In genomic region chr18:76620326-76620813, GRCh38 we compare ENCODE assay signal across 1 cellular context.
TF ChIP-seq lines count a peak whose summit lies in the region.

No MANE protein-coding gene starts in this region.

TF ChIP-seq in GM23338, 12 proteins besides CTCF, POLR2A, EP300 and RAD21 (continued from another document):
- TF ChIP-seq, protein P1, sequence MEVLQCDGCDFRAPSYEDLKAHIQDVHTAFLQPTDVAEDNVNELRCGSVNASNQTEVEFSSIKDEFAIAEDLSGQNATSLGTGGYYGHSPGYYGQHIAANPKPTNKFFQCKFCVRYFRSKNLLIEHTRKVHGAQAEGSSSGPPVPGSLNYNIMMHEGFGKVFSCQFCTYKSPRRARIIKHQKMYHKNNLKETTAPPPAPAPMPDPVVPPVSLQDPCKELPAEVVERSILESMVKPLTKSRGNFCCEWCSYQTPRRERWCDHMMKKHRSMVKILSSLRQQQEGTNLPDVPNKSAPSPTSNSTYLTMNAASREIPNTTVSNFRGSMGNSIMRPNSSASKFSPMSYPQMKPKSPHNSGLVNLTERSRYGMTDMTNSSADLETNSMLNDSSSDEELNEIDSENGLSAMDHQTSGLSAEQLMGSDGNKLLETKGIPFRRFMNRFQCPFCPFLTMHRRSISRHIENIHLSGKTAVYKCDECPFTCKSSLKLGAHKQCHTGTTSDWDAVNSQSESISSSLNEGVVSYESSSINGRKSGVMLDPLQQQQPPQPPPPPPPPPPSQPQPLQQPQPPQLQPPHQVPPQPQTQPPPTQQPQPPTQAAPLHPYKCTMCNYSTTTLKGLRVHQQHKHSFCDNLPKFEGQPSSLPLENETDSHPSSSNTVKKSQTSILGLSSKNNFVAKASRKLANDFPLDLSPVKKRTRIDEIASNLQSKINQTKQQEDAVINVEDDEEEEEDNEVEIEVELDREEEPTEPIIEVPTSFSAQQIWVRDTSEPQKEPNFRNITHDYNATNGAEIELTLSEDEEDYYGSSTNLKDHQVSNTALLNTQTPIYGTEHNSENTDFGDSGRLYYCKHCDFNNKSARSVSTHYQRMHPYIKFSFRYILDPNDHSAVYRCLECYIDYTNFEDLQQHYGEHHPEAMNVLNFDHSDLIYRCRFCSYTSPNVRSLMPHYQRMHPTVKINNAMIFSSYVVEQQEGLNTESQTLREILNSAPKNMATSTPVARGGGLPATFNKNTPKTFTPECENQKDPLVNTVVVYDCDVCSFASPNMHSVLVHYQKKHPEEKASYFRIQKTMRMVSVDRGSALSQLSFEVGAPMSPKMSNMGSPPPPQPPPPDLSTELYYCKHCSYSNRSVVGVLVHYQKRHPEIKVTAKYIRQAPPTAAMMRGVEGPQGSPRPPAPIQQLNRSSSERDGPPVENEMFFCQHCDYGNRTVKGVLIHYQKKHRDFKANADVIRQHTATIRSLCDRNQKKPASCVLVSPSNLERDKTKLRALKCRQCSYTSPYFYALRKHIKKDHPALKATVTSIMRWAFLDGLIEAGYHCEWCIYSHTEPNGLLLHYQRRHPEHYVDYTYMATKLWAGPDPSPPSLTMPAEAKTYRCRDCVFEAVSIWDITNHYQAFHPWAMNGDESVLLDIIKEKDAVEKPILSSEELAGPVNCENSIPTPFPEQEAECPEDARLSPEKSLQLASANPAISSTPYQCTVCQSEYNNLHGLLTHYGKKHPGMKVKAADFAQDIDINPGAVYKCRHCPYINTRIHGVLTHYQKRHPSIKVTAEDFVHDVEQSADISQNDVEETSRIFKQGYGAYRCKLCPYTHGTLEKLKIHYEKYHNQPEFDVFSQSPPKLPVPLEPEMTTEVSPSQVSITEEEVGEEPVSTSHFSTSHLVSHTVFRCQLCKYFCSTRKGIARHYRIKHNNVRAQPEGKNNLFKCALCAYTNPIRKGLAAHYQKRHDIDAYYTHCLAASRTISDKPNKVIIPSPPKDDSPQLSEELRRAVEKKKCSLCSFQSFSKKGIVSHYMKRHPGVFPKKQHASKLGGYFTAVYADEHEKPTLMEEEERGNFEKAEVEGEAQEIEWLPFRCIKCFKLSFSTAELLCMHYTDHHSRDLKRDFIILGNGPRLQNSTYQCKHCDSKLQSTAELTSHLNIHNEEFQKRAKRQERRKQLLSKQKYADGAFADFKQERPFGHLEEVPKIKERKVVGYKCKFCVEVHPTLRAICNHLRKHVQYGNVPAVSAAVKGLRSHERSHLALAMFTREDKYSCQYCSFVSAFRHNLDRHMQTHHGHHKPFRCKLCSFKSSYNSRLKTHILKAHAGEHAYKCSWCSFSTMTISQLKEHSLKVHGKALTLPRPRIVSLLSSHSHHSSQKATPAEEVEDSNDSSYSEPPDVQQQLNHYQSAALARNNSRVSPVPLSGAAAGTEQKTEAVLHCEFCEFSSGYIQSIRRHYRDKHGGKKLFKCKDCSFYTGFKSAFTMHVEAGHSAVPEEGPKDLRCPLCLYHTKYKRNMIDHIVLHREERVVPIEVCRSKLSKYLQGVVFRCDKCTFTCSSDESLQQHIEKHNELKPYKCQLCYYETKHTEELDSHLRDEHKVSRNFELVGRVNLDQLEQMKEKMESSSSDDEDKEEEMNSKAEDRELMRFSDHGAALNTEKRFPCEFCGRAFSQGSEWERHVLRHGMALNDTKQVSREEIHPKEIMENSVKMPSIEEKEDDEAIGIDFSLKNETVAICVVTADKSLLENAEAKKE (CRISPR knock-in tag; IDR thresholded peaks at IDR 0.05), result no peak
- no peak for TF ChIP-seq ZNF331 (CRISPR knock-in tag; IDR thresholded peaks at IDR 0.05; ENCODE audit: low read depth)
- no peak for TF ChIP-seq JUNB (IDR thresholded peaks at IDR 0.05; ENCODE audit: unreplicated experiment)
- TF ChIP-seq ETS1 (IDR thresholded peaks at IDR 0.05), result no peak
- no peak for TF ChIP-seq NANOG (IDR thresholded peaks at IDR 0.05; ENCODE audit: borderline replicate concordance)
- no peak for TF ChIP-seq EZH2 (IDR thresholded peaks at IDR 0.05; ENCODE audit: low read depth, unreplicated experiment)
